Comparison of ENCODE assay signal across 16 cellular contexts in genomic region chr7:120344276-120344675, GRCh38.
"Had no signal": no experiment of that assay in that cellular context is flagged by ENCODE, and none has a peak within 500 bp of the region (broad histone marks: within the 10 kb centered on the region; RNA-seq: fewer than 3 reads in every experiment).

No MANE protein-coding gene starts in this region.

- H3K36me3 ChIP-seq: gastroesophageal sphincter, pancreas had no signal

- H3K9me3 ChIP-seq: gastroesophageal sphincter, pancreas had no signal

- H3K4me1 Mint-ChIP-seq: activated B cell treated with CpG ODN at 0.5 μM for 24 hours; brain; neural crest cell; stimulated activated effector memory CD8-positive, alpha-beta T cell treated with anti-CD3 and anti-CD28 coated beads, Interleukin-12 subunit alpha, Interleukin-12 subunit beta, amount 100 ng/mL, for 72 hours had no signal

- H3K27ac Mint-ChIP-seq: activated B cell treated with CpG ODN at 0.5 μM for 24 hours; activated CD8-positive, alpha-beta T cell treated with anti-CD3 and anti-CD28 coated beads for 36 hours; brain; dendritic cell treated with granulocyte-macrophage colony-stimulating factor and Interleukin-4, amounts not matched to agents 40 ng/mL and 50 ng/mL, for 4 days; stimulated activated effector memory CD8-positive, alpha-beta T cell treated with anti-CD3 and anti-CD28 coated beads, Interleukin-12 subunit alpha, Interleukin-12 subunit beta, amount 100 ng/mL, for 72 hours had no signal

- H3K36me3 Mint-ChIP-seq: brain; stimulated activated effector memory CD8-positive, alpha-beta T cell treated with anti-CD3 and anti-CD28 coated beads, Interleukin-12 subunit alpha, Interleukin-12 subunit beta, amount 100 ng/mL, for 72 hours had no signal

- H3K27me3 Mint-ChIP-seq: activated B cell treated with CpG ODN at 0.5 μM for 24 hours; activated CD8-positive, alpha-beta T cell treated with anti-CD3 and anti-CD28 coated beads for 36 hours; dendritic cell treated with granulocyte-macrophage colony-stimulating factor and Interleukin-4, amounts not matched to agents 40 ng/mL and 50 ng/mL, for 4 days had no signal

- H3K9me3 Mint-ChIP-seq: activated B cell treated with CpG ODN at 0.5 μM for 24 hours; activated CD8-positive, alpha-beta T cell treated with anti-CD3 and anti-CD28 coated beads for 36 hours; brain; dendritic cell treated with granulocyte-macrophage colony-stimulating factor and Interleukin-4, amounts not matched to agents 40 ng/mL and 50 ng/mL, for 4 days; neural crest cell had no signal

- DNase-seq: activated B cell treated with CpG ODN at 0.5 μM for 24 hours; activated CD4-positive, alpha-beta T cell treated with anti-CD3 and anti-CD28 coated beads for 48 hours; activated CD8-positive, alpha-beta T cell treated with anti-CD3 and anti-CD28 coated beads for 36 hours; activated effector memory CD4-positive, alpha-beta T cell treated with Interleukin-2 at 50 U/mL for 16 hours; activated naive CD4-positive, alpha-beta T cell treated with anti-CD3 and anti-CD28 coated beads, Interleukin-2, amount 50 U/mL, for 16 hours; activated T-cell treated with anti-CD3 and anti-CD28 coated beads, Interleukin-2, amount 50 U/mL, for 4 hours; amygdala; effector memory CD4-positive, alpha-beta T cell; mammary epithelial cell; pancreas had no signal

- H3K4me1 ChIP-seq: gastroesophageal sphincter, pancreas had no signal

- H3K27me3 ChIP-seq: gastroesophageal sphincter, pancreas had no signal

- H3K4me3 ChIP-seq: gastroesophageal sphincter, pancreas had no signal

- H3K4me3 Mint-ChIP-seq: activated B cell treated with CpG ODN at 0.5 μM for 24 hours; activated CD8-positive, alpha-beta T cell treated with anti-CD3 and anti-CD28 coated beads for 36 hours; activated T-cell treated with anti-CD3 and anti-CD28 coated beads, Interleukin-2, amount 50 U/mL, for 4 hours; brain; dendritic cell treated with granulocyte-macrophage colony-stimulating factor and Interleukin-4, amounts not matched to agents 40 ng/mL and 50 ng/mL, for 4 days; neural crest cell; stimulated activated effector memory CD8-positive, alpha-beta T cell treated with anti-CD3 and anti-CD28 coated beads, Interleukin-12 subunit alpha, Interleukin-12 subunit beta, amount 100 ng/mL, for 72 hours had no signal

- ATAC-seq: activated CD8-positive, alpha-beta T cell treated with anti-CD3 and anti-CD28 coated beads for 36 hours; activated T-cell treated with anti-CD3 and anti-CD28 coated beads, Interleukin-2, amount 50 U/mL, for 4 hours; gastroesophageal sphincter; left lobe of liver; pancreas; stimulated activated effector memory CD8-positive, alpha-beta T cell treated with anti-CD3 and anti-CD28 coated beads, Interleukin-12 subunit alpha, Interleukin-12 subunit beta, amount 100 ng/mL, for 72 hours had no signal
